Comparison of ENCODE assay signal across 18 cellular contexts in the genomic region with DNA sequence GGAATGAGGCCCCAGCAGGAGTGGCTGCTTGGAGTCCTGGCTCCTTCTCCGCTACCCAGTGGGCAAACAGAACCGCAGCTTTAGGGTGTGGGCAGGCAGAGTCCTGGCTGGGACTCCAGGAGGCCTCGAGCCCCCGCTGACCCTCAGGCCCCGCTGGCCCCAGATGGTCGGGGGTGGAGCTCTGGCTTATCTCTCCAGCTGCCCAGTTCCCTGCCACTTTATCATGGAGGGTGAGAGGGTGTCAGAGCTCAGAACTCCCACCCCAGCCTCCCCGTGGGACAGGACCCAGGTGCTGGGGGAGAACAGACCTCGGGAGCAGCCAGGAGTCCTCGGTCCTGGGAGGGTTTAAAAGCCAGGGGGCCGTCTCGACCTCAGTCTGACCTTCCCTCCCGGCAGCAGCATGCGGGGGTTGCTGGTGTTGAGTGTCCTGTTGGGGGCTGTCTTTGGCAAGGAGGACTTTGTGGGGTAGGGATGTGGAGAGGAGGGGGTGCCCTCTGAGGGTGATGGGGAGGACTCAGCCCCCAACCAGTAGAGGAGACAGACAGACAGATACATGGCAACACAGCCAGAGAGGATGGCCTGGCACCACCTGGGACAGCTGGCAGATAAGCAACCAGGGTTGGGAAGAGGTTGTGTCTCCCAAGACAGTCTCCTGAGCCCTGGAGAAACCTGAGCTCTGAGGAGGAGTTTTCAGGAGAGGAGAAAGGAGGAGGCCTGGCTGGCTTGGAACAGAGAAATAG. TPM values are rescaled to one million over a fixed set of nuclear protein-coding genes. Genes with fewer than 3 reads are reported as not detected.
DNase-seq lines count a peak whose midpoint lies in the region; FAIRE-seq and TF ChIP-seq lines count a peak whose summit lies in the region.
"Had no signal": no experiment of that assay in that cellular context is flagged by ENCODE, and none has a peak within 500 bp of the region (broad histone marks: within the 10 kb centered on the region; RNA-seq: fewer than 3 reads in every experiment).

A gene (plus strand): TSS at position 374 of the 740 bp plus-strand sequence. CDS start 27 bp downstream, at position 401.

- DNase-seq in ELF-1 (ENCODE audit: low read depth, low spot score) (peak; percentile 49), SJCRH30 (peak; percentile 37 to 49), islet precursor cell (peak; percentile 49), progenitor cell of endocrine pancreas (ENCODE audit: low spot score, unreplicated experiment) (peak; percentile 46), GDM1 (lab: John Stamatoyannopoulos, UW) (no peak), GM03348 (ENCODE audit: low spot score) (no peak), frontal cortex (ENCODE audit: low spot score in 2 of 2) (no peak)
- no peak for DNase-seq in activated T-cell treated with anti-CD3 and anti-CD28 coated beads, Interleukin-2, amount 50 U/mL, for 48 hours
- DNase-seq: activated gamma-delta T cell treated with Interleukin-2 at 50 U/mL for 16 hours; CD8-positive, alpha-beta T cell; erythroblast; NCI-H748 treated with DMSO at 0.1 percent for 48 hours; stimulated activated CD4-positive, alpha-beta T cell treated with anti-CD3 and anti-CD28 coated beads, Interleukin-4, amount 100 ng/mL, for 1 hour had no signal

- peaks cover 7% of the 10 kb centered on the region; the same call in 1 of the 2 replicates for H3K9me3 ChIP-seq in SJCRH30 (replicated peaks)
- H3K9me3 ChIP-seq: neutrophil had no signal

- no peaks in the 10 kb centered on the region for H3K27me3 Mint-ChIP-seq in progenitor cell of endocrine pancreas
- H3K27me3 Mint-ChIP-seq: stimulated activated naive CD8-positive, alpha-beta T cell treated with anti-CD3 and anti-CD28 coated beads, Interleukin-15, Interleukin-2, amounts not matched to agents 100 ng/mL and 50 ng/mL, for 24 hours had no signal

- peak within 1 kb of the TSS; percentile 98 for H3K27ac Mint-ChIP-seq in progenitor cell of endocrine pancreas
- H3K27ac Mint-ChIP-seq: CD8-positive, alpha-beta T cell; stimulated activated naive CD8-positive, alpha-beta T cell treated with anti-CD3 and anti-CD28 coated beads, Interleukin-15, Interleukin-2, amounts not matched to agents 100 ng/mL and 50 ng/mL, for 24 hours had no signal

- H3K4me3 ChIP-seq in SJCRH30: no peak within 1 kb of the TSS

- no peaks in the 10 kb centered on the region for H3K36me3 ChIP-seq in SJCRH30
- H3K36me3 ChIP-seq: neutrophil had no signal

- no peak within 1 kb of the TSS for H3K4me3 Mint-ChIP-seq in progenitor cell of endocrine pancreas (ENCODE audit: low read depth)
- H3K4me3 Mint-ChIP-seq: CD8-positive, alpha-beta T cell; stimulated activated naive CD8-positive, alpha-beta T cell treated with anti-CD3 and anti-CD28 coated beads, Interleukin-15, Interleukin-2, amounts not matched to agents 100 ng/mL and 50 ng/mL, for 24 hours had no signal

- H3K27me3 ChIP-seq in SJCRH30: no peaks in the 10 kb centered on the region
- H3K27me3 ChIP-seq: neutrophil had no signal

- H3K4me1 ChIP-seq in SJCRH30: peaks cover 18% of the 10 kb centered on the region

- FAIRE-seq in frontal cortex (lab: Jason Lieb, UNC): no peak

- H3K36me3 Mint-ChIP-seq in progenitor cell of endocrine pancreas (ENCODE audit: insufficient read depth): peaks cover 6% of the 10 kb centered on the region
- H3K36me3 Mint-ChIP-seq: CD8-positive, alpha-beta T cell had no signal

- no peak for TF ChIP-seq CTCF in progenitor cell of endocrine pancreas (IDR thresholded peaks at IDR 0.05; ENCODE audit: unreplicated experiment)

- peak within 1 kb of the TSS; percentile 60 for H3K27ac ChIP-seq in SJCRH30
- H3K27ac ChIP-seq: HL-60, neutrophil had no signal

- peaks cover 11% of the 10 kb centered on the region for H3K9me3 Mint-ChIP-seq in progenitor cell of endocrine pancreas (ENCODE audit: low read depth)

- H3K4me1 Mint-ChIP-seq in progenitor cell of endocrine pancreas (ENCODE audit: low read depth): peaks cover 17% of the 10 kb centered on the region

RNA-seq across cellular contexts. Expression of the gene that starts here (rescaled TPM):
- total RNA-seq in SJCRH30 (2014; rRNA removed; shearing (Covaris generic)): 0.81 and 1.1 TPM in 2 replicates
- total RNA-seq in progenitor cell of endocrine pancreas (17.8 and 23.7 TPM in 2 replicates), frontal cortex (not detected)
- total RNA-seq: CD8-positive, alpha-beta T cell; M059J; SK-MEL-5 had no signal

Comparison
In these comparisons a context has a peak if more than half of its experiments do, and no peak if none do; other contexts are left out.
1. DNase-seq: peak in ELF-1 (single experiment), SJCRH30 (2 of 2), islet precursor cell (single experiment) and progenitor cell of endocrine pancreas (single experiment); none in activated T-cell treated with anti-CD3 and anti-CD28 coated beads, Interleukin-2, amount 50 U/mL, for 48 hours (0 of 2), GDM1 (single experiment), GM03348 (single experiment) and frontal cortex (0 of 2).